ENCODE assay signal across 1 cellular context in the genomic region with DNA sequence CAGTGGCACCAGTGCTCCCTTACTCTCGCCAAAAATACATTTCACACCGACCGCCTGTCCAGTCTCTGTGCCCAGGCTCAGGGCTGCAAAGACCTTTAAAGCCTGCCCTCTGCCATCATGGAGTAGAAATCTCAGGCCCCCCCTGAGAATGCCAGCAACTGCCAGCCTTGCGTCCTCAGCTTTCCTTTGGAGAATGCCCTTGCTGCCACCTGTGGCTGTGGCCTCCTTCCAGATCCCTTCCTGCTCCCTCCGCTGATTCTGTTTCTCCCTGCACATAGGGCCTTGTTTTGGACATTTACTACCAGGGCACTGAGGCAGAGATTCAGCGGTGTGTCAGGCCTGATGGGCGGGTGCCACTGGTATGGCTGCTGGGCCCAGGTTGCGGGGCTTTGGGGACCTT.
TF ChIP-seq lines count a peak whose summit lies in the region.

No MANE protein-coding gene starts in this region.

TF ChIP-seq in HEK293, 187 proteins besides CTCF, POLR2A, EP300 and RAD21 (continued from another document):
- TF ChIP-seq ZNF146 (tag by site-specific recombination; IDR thresholded peaks at IDR 0.05) (no peak), ZNF223 (tag by site-specific recombination; IDR thresholded peaks at IDR 0.05) (no peak), HOXC10 (CRISPR knock-in tag; IDR thresholded peaks at IDR 0.05) (no peak), YY2 (tag by site-specific recombination; IDR thresholded peaks at IDR 0.05) (no peak), SCRT1 (tag by site-specific recombination; IDR thresholded peaks at IDR 0.05; ENCODE audit: borderline replicate concordance) (peak; percentile 23; the same call in 1 of the 2 replicates), KLF7 (tag by site-specific recombination; IDR thresholded peaks at IDR 0.05; ENCODE audit: borderline replicate concordance) (no peak)
- TF ChIP-seq, protein P1, sequence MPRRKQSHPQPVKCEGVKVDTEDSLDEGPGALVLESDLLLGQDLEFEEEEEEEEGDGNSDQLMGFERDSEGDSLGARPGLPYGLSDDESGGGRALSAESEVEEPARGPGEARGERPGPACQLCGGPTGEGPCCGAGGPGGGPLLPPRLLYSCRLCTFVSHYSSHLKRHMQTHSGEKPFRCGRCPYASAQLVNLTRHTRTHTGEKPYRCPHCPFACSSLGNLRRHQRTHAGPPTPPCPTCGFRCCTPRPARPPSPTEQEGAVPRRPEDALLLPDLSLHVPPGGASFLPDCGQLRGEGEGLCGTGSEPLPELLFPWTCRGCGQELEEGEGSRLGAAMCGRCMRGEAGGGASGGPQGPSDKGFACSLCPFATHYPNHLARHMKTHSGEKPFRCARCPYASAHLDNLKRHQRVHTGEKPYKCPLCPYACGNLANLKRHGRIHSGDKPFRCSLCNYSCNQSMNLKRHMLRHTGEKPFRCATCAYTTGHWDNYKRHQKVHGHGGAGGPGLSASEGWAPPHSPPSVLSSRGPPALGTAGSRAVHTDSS (tag by site-specific recombination; IDR thresholded peaks at IDR 0.05) = no peak
TF ChIP-seq in HEK293: peak in this region for 2.
